ENCODE assay signal across 1 cellular context in genomic region chr5:119072496-119072895, GRCh38.
TF ChIP-seq lines count a peak whose summit lies in the region.

No MANE protein-coding gene starts in this region.

TF ChIP-seq in GM23338, 12 proteins besides CTCF, POLR2A, EP300 and RAD21 (continued from another document):
- no peak for TF ChIP-seq ZNF462 (CRISPR knock-in tag; IDR thresholded peaks at IDR 0.05)
- no peak for TF ChIP-seq STAT1 (IDR thresholded peaks at IDR 0.05; ENCODE audit: unreplicated experiment)
- TF ChIP-seq ETS1 (IDR thresholded peaks at IDR 0.05) = no peak
- TF ChIP-seq JUNB (IDR thresholded peaks at IDR 0.05; ENCODE audit: unreplicated experiment) = no peak
